In genomic region chr11:58579192-58580129, GRCh38 we compare ENCODE assay signal across 8 cellular contexts. TPM values are rescaled to one million over a fixed set of nuclear protein-coding genes. Genes with fewer than 3 reads are reported as not detected.
DNase-seq lines count a peak whose midpoint lies in the region; ATAC-seq, FAIRE-seq and TF ChIP-seq lines count a peak whose summit lies in the region.

No MANE protein-coding gene starts in this region.

- peaks cover 26 to 78% (median 66%) of the 10 kb centered on the region in 4 donors for H3K4me1 Mint-ChIP-seq in naive thymus-derived CD8-positive, alpha-beta T cell
- peaks cover 19 to 63% of the 10 kb centered on the region in 2 donors for H3K4me1 Mint-ChIP-seq in stimulated activated naive B cell treated with anti-CD40 and anti-IgM and Interleukin-4, amounts not matched to agents 10 μg/mL and 1 μg/mL and 100 μg/mL, for 72 hours

- peak overlapping the region; percentile 69 for H2AFZ ChIP-seq in GM23248

- peaks cover 56% of the 10 kb centered on the region for H3K4me1 ChIP-seq in DOHH2 (ENCODE audit: control insufficient read depth, low read length)
- peaks cover 49% of the 10 kb centered on the region for H3K4me1 ChIP-seq in GM23248 (ENCODE audit: insufficient read depth)

- peaks cover 64% of the 10 kb centered on the region for H3K36me3 ChIP-seq in DOHH2 (ENCODE audit: control insufficient read depth, low read length)
- peaks cover 8% of the 10 kb centered on the region; the same call in 1 of the 2 replicates for H3K36me3 ChIP-seq in GM23248 (ENCODE audit: low read depth)

- ATAC-seq in naive thymus-derived CD8-positive, alpha-beta T cell: peak; percentile 42 to 49
- peak; percentile 41 to 44 for ATAC-seq in stimulated activated naive B cell treated with anti-CD40 and anti-IgM and Interleukin-4, amounts not matched to agents 10 μg/mL and 1 μg/mL and 100 μg/mL, for 72 hours (replicated peaks)

- POLR2A ChIA-PET in naive thymus-derived CD8-positive, alpha-beta T cell (lab: Charles Lee): interaction anchor here (0.6 to 5.4 kb wide), 7 partner anchors 10 to 975 kb away, joined by 3 to 82 read pairs (median 4); no protein-coding TSS in a partner anchor

- H3K27me3 ChIP-seq in DOHH2 (ENCODE audit: control insufficient read depth, low read length) (no peaks in the 10 kb centered on the region), GM23248 (replicated peaks; ENCODE audit: insufficient read depth) (no peaks in the 10 kb centered on the region)

- FAIRE-seq in RCC 7860 (lab: Jason Lieb, UNC): no peak

- peak overlapping the region; percentile 89 to 100 (median 100) for H3K27ac Mint-ChIP-seq in naive thymus-derived CD8-positive, alpha-beta T cell
- H3K27ac Mint-ChIP-seq in stimulated activated naive B cell treated with anti-CD40 and anti-IgM and Interleukin-4, amounts not matched to agents 10 μg/mL and 1 μg/mL and 100 μg/mL, for 72 hours: peak overlapping the region; percentile 100

- peak overlapping the region; percentile 100 for H3K9ac ChIP-seq in GM23248

- peak overlapping the region; percentile 86 for H3K4me3 ChIP-seq in DOHH2 (ENCODE audit: low read length)
- H3K4me3 ChIP-seq in GM23248: peak overlapping the region; percentile 94
- peak overlapping the region; percentile 84 for H3K4me3 ChIP-seq in fibroblast of mammary gland (ENCODE audit: control insufficient read depth, low read depth, low read length)

- peaks cover 26% of the 10 kb centered on the region for H4K20me1 ChIP-seq in DOHH2 (ENCODE audit: control insufficient read depth, insufficient read depth, low read depth, low read length)
- no peaks in the 10 kb centered on the region for H4K20me1 ChIP-seq in GM23248 (ENCODE audit: insufficient read depth)

- TF ChIP-seq CTCF in DOHH2 (IDR thresholded peaks at IDR 0.05; ENCODE audit: low read depth, low read length, poor library complexity, severe bottlenecking) (peak; percentile 80), fibroblast of mammary gland (conservative IDR thresholded peaks at IDR 0.05; ENCODE audit: control insufficient read depth, insufficient read depth, low read depth, low read length) (peak; percentile 67)

- no peaks in the 10 kb centered on the region for H3K9me3 Mint-ChIP-seq in naive thymus-derived CD8-positive, alpha-beta T cell
- H3K9me3 Mint-ChIP-seq in stimulated activated naive B cell treated with anti-CD40 and anti-IgM and Interleukin-4, amounts not matched to agents 10 μg/mL and 1 μg/mL and 100 μg/mL, for 72 hours: no peaks in the 10 kb centered on the region

- peaks cover 20% of the 10 kb centered on the region for H3F3A ChIP-seq in DOHH2 (ENCODE audit: control insufficient read depth, insufficient read depth)
- peaks cover 44% of the 10 kb centered on the region for H3F3A ChIP-seq in GM23248 (ENCODE audit: insufficient read depth)

- no peaks in the 10 kb centered on the region for H3K9me2 ChIP-seq in DOHH2 (replicated peaks; ENCODE audit: control insufficient read depth, low read length)
- H3K9me2 ChIP-seq in GM23248 (ENCODE audit: insufficient read depth): no peaks in the 10 kb centered on the region

- H3K4me3 Mint-ChIP-seq in naive thymus-derived CD8-positive, alpha-beta T cell: peak overlapping the region; percentile 92 to 100 (median 98)
- peak overlapping the region; percentile 87 to 100 for H3K4me3 Mint-ChIP-seq in stimulated activated naive B cell treated with anti-CD40 and anti-IgM and Interleukin-4, amounts not matched to agents 10 μg/mL and 1 μg/mL and 100 μg/mL, for 72 hours

- peak overlapping the region; percentile 73 for H3K4me2 ChIP-seq in DOHH2 (ENCODE audit: low read length)
- H3K4me2 ChIP-seq in GM23248 (ENCODE audit: unreplicated experiment): peak overlapping the region; percentile 95

- H3K27me3 Mint-ChIP-seq in naive thymus-derived CD8-positive, alpha-beta T cell: peaks cover 0 to 2% (median 0%) of the 10 kb centered on the region in 5 donors
- no peaks in the 10 kb centered on the region for H3K27me3 Mint-ChIP-seq in stimulated activated naive B cell treated with anti-CD40 and anti-IgM and Interleukin-4, amounts not matched to agents 10 μg/mL and 1 μg/mL and 100 μg/mL, for 72 hours

- H3K27ac ChIP-seq in DOHH2 (ENCODE audit: low read depth, low read length) (peak overlapping the region; percentile 90), GM23248 (peak overlapping the region; percentile 99)

- peak; percentile 96 for DNase-seq in GM23248
- peak; percentile 91 to 93 for DNase-seq in Kasumi-1 (lab: John Stamatoyannopoulos, UW)
- peak; percentile 76 for DNase-seq in RCC 7860 (ENCODE audit: low spot score)
- DNase-seq in activated T-helper 1 cell treated with anti-CD3 and anti-CD28 coated beads, Interleukin-2, amount 50 U/mL, for 16 hours (ENCODE audit: low read depth in 1 of 2, low spot score in 1 of 2): peak; percentile 84 to 88
- DNase-seq in fibroblast of mammary gland (ENCODE audit: low read depth): peak; percentile 90
- peak; percentile 89 to 96 (median 91) for DNase-seq in naive thymus-derived CD8-positive, alpha-beta T cell
- DNase-seq in stimulated activated naive B cell treated with anti-CD40 and anti-IgM and Interleukin-4, amounts not matched to agents 10 μg/mL and 1 μg/mL and 100 μg/mL, for 72 hours: peak; percentile 91

- peaks cover 78% of the 10 kb centered on the region for H3K79me2 ChIP-seq in DOHH2 (ENCODE audit: control insufficient read depth, low read length)
- H3K79me2 ChIP-seq in GM23248 (ENCODE audit: insufficient read depth): peaks cover 63% of the 10 kb centered on the region

- H3K36me3 Mint-ChIP-seq in naive thymus-derived CD8-positive, alpha-beta T cell: peaks cover 0 to 9% (median 7%) of the 10 kb centered on the region in 3 donors
- peaks cover 35 to 43% of the 10 kb centered on the region in 2 donors for H3K36me3 Mint-ChIP-seq in stimulated activated naive B cell treated with anti-CD40 and anti-IgM and Interleukin-4, amounts not matched to agents 10 μg/mL and 1 μg/mL and 100 μg/mL, for 72 hours

- H3K9me3 ChIP-seq in DOHH2 (ENCODE audit: control insufficient read depth, insufficient read depth, low read length) (no peaks in the 10 kb centered on the region), GM23248 (ENCODE audit: low read depth) (no peaks in the 10 kb centered on the region)

- in situ Hi-C loops in GM23248 (cut with MboI): no loop called here

- 1 to 2% methylated on average over 43 to 72 of the region's 78 CpGs for WGBS in GM23248 (ENCODE audit: low coverage in 1 of 2, low lambda C conversion rate in 2 of 2, missing lambda C conversion rate in 2 of 2), 2 experiments

RNA-seq across cellular contexts. Expression of gene ZFP91, which starts 0.6 kb away (rescaled TPM):
- 58.8 and 59.0 TPM in 2 replicates for total RNA-seq in GM23248 (2014; rRNA removed; shearing (Covaris generic))
- 20.8 and 21.4 TPM in 2 replicates for polyA plus RNA-seq in GM23248 (2016; fragmentation: Nextera tagmentation; extraction: Ambion mirVana)
- 10 to 100 TPM; 46.1 to 49.6 TPM for total RNA-seq in naive thymus-derived CD8-positive, alpha-beta T cell
- 1 to 10 TPM; 4.8 to 9.4 (median 7.1) TPM for polyA plus RNA-seq in naive thymus-derived CD8-positive, alpha-beta T cell

RNA-seq across cellular contexts. Expression of gene LPXN, which starts 3.8 kb away (rescaled TPM):
- total RNA-seq in GM23248 (2014; rRNA removed; shearing (Covaris generic)): 164 and 169 TPM in 2 replicates
- polyA plus RNA-seq in GM23248 (2016; fragmentation: Nextera tagmentation; extraction: Ambion mirVana): 134 and 139 TPM in 2 replicates
- 100 to 1,000 TPM; 200 TPM for total RNA-seq in naive thymus-derived CD8-positive, alpha-beta T cell
- 100 to 1,000 TPM; 208 to 261 (median 220) TPM for polyA plus RNA-seq in naive thymus-derived CD8-positive, alpha-beta T cell

RNA-seq across cellular contexts. Expression of gene CNTF, which starts 43.0 kb away (rescaled TPM):
- total RNA-seq in GM23248 (2014; rRNA removed; shearing (Covaris generic)): 1.6 and 3.9 TPM in 2 replicates
- polyA plus RNA-seq in GM23248 (2016; fragmentation: Nextera tagmentation; extraction: Ambion mirVana): 0.23 and 0.46 TPM in 2 replicates
- total RNA-seq in naive thymus-derived CD8-positive, alpha-beta T cell: 1 to 10 TPM; 2.9 to 3.0 TPM
- polyA plus RNA-seq in naive thymus-derived CD8-positive, alpha-beta T cell: under 1 TPM in 2 of 3 donors, not detected in 1; 0.15 to 0.28 TPM

Comparison
In these comparisons a context has a peak if more than half of its experiments do, and no peak if none do; other contexts are left out.
1. Peak in every context shown above with its lines: DNase-seq, ATAC-seq, H3K4me3 ChIP-seq and H3K27ac ChIP-seq.